Comparison of ENCODE assay signal across 1 cellular context in the genomic region with DNA sequence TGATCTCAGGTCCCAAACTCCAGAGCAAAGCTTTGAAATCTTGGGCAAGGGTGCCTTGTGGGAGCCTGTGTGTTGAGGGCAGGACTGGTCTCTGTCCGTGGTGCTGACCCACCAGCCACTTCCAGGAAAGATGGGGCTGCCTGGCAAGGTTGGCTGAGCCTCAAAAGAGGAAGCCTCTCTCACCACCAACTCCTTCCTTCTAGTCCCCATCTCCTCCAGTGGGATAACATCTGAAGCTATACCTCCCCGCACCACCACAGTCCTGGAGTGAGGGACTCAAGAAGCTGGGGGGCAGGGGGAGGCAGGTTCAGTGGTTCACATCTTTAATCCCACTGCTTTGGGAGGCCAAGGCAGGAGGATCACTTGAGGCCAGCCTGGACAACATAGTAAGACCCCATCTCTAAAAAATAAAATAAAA.
TF ChIP-seq lines count a peak whose summit lies in the region.

No MANE protein-coding gene starts in this region.

TF ChIP-seq in GM12878, 131 proteins besides CTCF, POLR2A, EP300 and RAD21:
- TF ChIP-seq SPI1 (IDR thresholded peaks at IDR 0.05; ENCODE audit: borderline replicate concordance, insufficient read depth, low read depth, low read length) (0 out of 2 replicates have a peak, but pooled peaks have one; percentile 12), RB1 (IDR thresholded peaks at IDR 0.05; ENCODE audit: borderline replicate concordance) (no peak)
- TF ChIP-seq, protein P1, sequence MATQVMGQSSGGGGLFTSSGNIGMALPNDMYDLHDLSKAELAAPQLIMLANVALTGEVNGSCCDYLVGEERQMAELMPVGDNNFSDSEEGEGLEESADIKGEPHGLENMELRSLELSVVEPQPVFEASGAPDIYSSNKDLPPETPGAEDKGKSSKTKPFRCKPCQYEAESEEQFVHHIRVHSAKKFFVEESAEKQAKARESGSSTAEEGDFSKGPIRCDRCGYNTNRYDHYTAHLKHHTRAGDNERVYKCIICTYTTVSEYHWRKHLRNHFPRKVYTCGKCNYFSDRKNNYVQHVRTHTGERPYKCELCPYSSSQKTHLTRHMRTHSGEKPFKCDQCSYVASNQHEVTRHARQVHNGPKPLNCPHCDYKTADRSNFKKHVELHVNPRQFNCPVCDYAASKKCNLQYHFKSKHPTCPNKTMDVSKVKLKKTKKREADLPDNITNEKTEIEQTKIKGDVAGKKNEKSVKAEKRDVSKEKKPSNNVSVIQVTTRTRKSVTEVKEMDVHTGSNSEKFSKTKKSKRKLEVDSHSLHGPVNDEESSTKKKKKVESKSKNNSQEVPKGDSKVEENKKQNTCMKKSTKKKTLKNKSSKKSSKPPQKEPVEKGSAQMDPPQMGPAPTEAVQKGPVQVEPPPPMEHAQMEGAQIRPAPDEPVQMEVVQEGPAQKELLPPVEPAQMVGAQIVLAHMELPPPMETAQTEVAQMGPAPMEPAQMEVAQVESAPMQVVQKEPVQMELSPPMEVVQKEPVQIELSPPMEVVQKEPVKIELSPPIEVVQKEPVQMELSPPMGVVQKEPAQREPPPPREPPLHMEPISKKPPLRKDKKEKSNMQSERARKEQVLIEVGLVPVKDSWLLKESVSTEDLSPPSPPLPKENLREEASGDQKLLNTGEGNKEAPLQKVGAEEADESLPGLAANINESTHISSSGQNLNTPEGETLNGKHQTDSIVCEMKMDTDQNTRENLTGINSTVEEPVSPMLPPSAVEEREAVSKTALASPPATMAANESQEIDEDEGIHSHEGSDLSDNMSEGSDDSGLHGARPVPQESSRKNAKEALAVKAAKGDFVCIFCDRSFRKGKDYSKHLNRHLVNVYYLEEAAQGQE (IDR thresholded peaks at IDR 0.05; ENCODE audit: low read depth, low read length) = peak; percentile 84
